Comparison of ENCODE assay signal across 14 cellular contexts in genomic region chr6:143253630-143254029, GRCh38.
DNase-seq lines count a peak whose midpoint lies in the region; ATAC-seq and TF ChIP-seq lines count a peak whose summit lies in the region.
"Had no signal": no experiment of that assay in that cellular context is flagged by ENCODE, and none has a peak within 500 bp of the region (broad histone marks: within the 10 kb centered on the region; RNA-seq: fewer than 3 reads in every experiment).

No MANE protein-coding gene starts in this region.

- no peak overlapping the region for H3K18ac ChIP-seq in H9 (ENCODE audit: insufficient read length, low read depth, low read length)

- H3T11ph ChIP-seq in H9 (ENCODE audit: low read length): no peak overlapping the region

- no peak overlapping the region for H4K5ac ChIP-seq in H9 (ENCODE audit: insufficient read length, low read depth, low read length)

- no peaks in the 10 kb centered on the region for H3K23me2 ChIP-seq in H9 (ENCODE audit: insufficient read length, low read depth, low read length, poor library complexity, severe bottlenecking)

- no peak overlapping the region for H2AK5ac ChIP-seq in H9 (ENCODE audit: insufficient read length, low read length)

- H2AFZ ChIP-seq in H9 (ENCODE audit: low read length): no peak overlapping the region
- H2AFZ ChIP-seq: GM23248 had no signal

- POLR2A ChIA-PET in WTC11 (lab: Charles Lee): no interaction called here

- no peak for ATAC-seq in WTC11
- ATAC-seq in HG02798 (IDR thresholded peaks at IDR 0.05; ENCODE audit: poor library complexity, unreplicated experiment): no peak

- H2BK12ac ChIP-seq in H9 (ENCODE audit: insufficient read length, low read depth, low read length): no peak overlapping the region

- H3K4me3 Mint-ChIP-seq in nephron progenitor cell (no peak overlapping the region), WTC11 (no peak overlapping the region), H9 (no peak overlapping the region)
- H3K4me3 Mint-ChIP-seq: B cell; CD4-positive, alpha-beta T cell had no signal

- H2BK15ac ChIP-seq in H9 (ENCODE audit: low read depth, low read length): no peak overlapping the region

- H3K14ac ChIP-seq in H9 (ENCODE audit: insufficient read depth, low read length): no peak overlapping the region

- peaks cover 8% of the 10 kb centered on the region for H3K9me3 Mint-ChIP-seq in nephron progenitor cell
- H3K9me3 Mint-ChIP-seq in WTC11: peaks cover 10% of the 10 kb centered on the region
- H3K9me3 Mint-ChIP-seq in H9: peaks cover 0 to 4% of the 10 kb centered on the region in 2 experiments; a peak in 1 of 5 replicates
- H3K9me3 Mint-ChIP-seq: CD4-positive, alpha-beta T cell had no signal

- H3K79me1 ChIP-seq in H9 (ENCODE audit: insufficient read depth, low read depth, low read length, poor library complexity, severe bottlenecking): no peaks in the 10 kb centered on the region

- H3K27me3 ChIP-seq in adipocyte (replicated peaks; ENCODE audit: control insufficient read depth, insufficient read depth, low read length) (no peaks in the 10 kb centered on the region), H9 (ENCODE audit: insufficient read depth, low read length) (no peaks in the 10 kb centered on the region)

- H3K79me2 ChIP-seq in H9 (ENCODE audit: insufficient read depth, low read length): no peaks in the 10 kb centered on the region

- peak overlapping the region; percentile 29 for H3K27ac Mint-ChIP-seq in nephron progenitor cell
- H3K27ac Mint-ChIP-seq in WTC11: no peak overlapping the region
- H3K27ac Mint-ChIP-seq in H9: peak overlapping the region in 1 of 3 experiments; percentile 30; a peak in 1 of 7 replicates
- H3K27ac Mint-ChIP-seq: B cell; CD4-positive, alpha-beta T cell had no signal

- no peak overlapping the region for H4K8ac ChIP-seq in H9 (replicated peaks; ENCODE audit: insufficient read length, low read depth, low read length)

- H4K20me1 ChIP-seq in H9 (ENCODE audit: control insufficient read depth, insufficient read depth, insufficient read length): no peaks in the 10 kb centered on the region

- no peak overlapping the region for H3K9ac ChIP-seq in adipocyte (ENCODE audit: low read length)
- H3K9ac ChIP-seq in H9 (ENCODE audit: extremely low read depth, insufficient read length, low read length): no peak overlapping the region
- H3K9ac ChIP-seq: GM23248 had no signal

- no peak for TF ChIP-seq CTCF in fibroblast of villous mesenchyme (IDR thresholded peaks at IDR 0.05; ENCODE audit: insufficient read depth, low read depth, low read length)
- no peak for TF ChIP-seq CTCF in nephron progenitor cell (IDR thresholded peaks at IDR 0.05)
- TF ChIP-seq CTCF in WTC11 (IDR thresholded peaks at IDR 0.05): no peak
- no peak for TF ChIP-seq CTCF in H9 (conservative IDR thresholded peaks at IDR 0.05)

- H3K4me3 ChIP-seq in adipocyte (ENCODE audit: low read length): no peak overlapping the region
- no peak overlapping the region for H3K4me3 ChIP-seq in fibroblast of villous mesenchyme (ENCODE audit: low read depth, low read length)
- H3K4me3 ChIP-seq: GM23248 had no signal

- H3K36me3 Mint-ChIP-seq in nephron progenitor cell (ENCODE audit: low read depth): peaks cover 33% of the 10 kb centered on the region
- peaks cover 6% of the 10 kb centered on the region; the same call in 1 of the 2 replicates for H3K36me3 Mint-ChIP-seq in WTC11
- H3K36me3 Mint-ChIP-seq in H9 (ENCODE audit: insufficient read depth in 1 of 3, low read depth in 3 of 3): peaks cover 0 to 16% (median 7%) of the 10 kb centered on the region in 3 experiments; a peak in 6 of 7 replicates

- H3K4me1 ChIP-seq in adipocyte (ENCODE audit: control insufficient read depth, insufficient read depth, low read length) (no peaks in the 10 kb centered on the region), H9 (ENCODE audit: insufficient read depth, low read length) (no peaks in the 10 kb centered on the region)

- H3K27me3 Mint-ChIP-seq in nephron progenitor cell (ENCODE audit: low read depth, poor library complexity) (no peaks in the 10 kb centered on the region), WTC11 (ENCODE audit: low read depth) (no peaks in the 10 kb centered on the region), H9 (ENCODE audit: low read depth) (no peaks in the 10 kb centered on the region)
- H3K27me3 Mint-ChIP-seq: B cell; CD4-positive, alpha-beta T cell had no signal

- peaks cover 8% of the 10 kb centered on the region for H3K4me1 Mint-ChIP-seq in nephron progenitor cell
- H3K4me1 Mint-ChIP-seq in WTC11: peaks cover 15% of the 10 kb centered on the region
- peaks cover 11 to 16% of the 10 kb centered on the region in 2 experiments for H3K4me1 Mint-ChIP-seq in H9
- H3K4me1 Mint-ChIP-seq: B cell had no signal

- no peak overlapping the region for H3K27ac ChIP-seq in H9 (ENCODE audit: insufficient read length, low read depth, low read length)
- H3K27ac ChIP-seq: GM23248 had no signal

- CTCF ChIA-PET in WTC11 (lab: Charles Lee): interaction anchor here (0.5 to 0.6 kb wide), 2 partner anchors 20 to 84 kb away, joined by 3 to 4 read pairs; no protein-coding TSS in a partner anchor

- no peaks in the 10 kb centered on the region for H3K36me3 ChIP-seq in adipocyte (ENCODE audit: control insufficient read depth, insufficient read depth, low read length, severe bottlenecking)

- WGBS in H9 (ENCODE audit: extremely low coverage, insufficient read length, low lambda C conversion rate): no CpG with 5 or more reads among the region's 6 CpGs

- H2BK5ac ChIP-seq in H9 (ENCODE audit: insufficient read length, low read length): no peak overlapping the region

- no peak overlapping the region for H3K4ac ChIP-seq in H9 (ENCODE audit: low read depth, low read length)

- DNase-seq in adipocyte (ENCODE audit: low read depth) (peak; percentile 56), fibroblast of villous mesenchyme (ENCODE audit: low read depth) (peak; percentile 31), nephron progenitor cell (no peak), WTC11 (ENCODE audit: low spot score) (no peak), H9 (no peak)
- DNase-seq in activated CD4-positive, alpha-beta T cell treated with anti-CD3 and anti-CD28 coated beads for 1 hour: no peak
- DNase-seq: C1 segment of cervical spinal cord; Calu3; CD4-positive, alpha-beta T cell; DMS79 treated with DMSO at 0.1 percent for 48 hours; EL; GM23248 had no signal

- H3K9me3 ChIP-seq in adipocyte (ENCODE audit: control insufficient read depth, low read length) (no peaks in the 10 kb centered on the region), H9 (ENCODE audit: control insufficient read depth, low read depth, low read length) (no peaks in the 10 kb centered on the region)

- no peak overlapping the region for H3K4me2 ChIP-seq in H9 (ENCODE audit: insufficient read depth, insufficient read length, low read length)

- no peak overlapping the region for H2BK120ac ChIP-seq in H9 (ENCODE audit: low read depth, low read length, poor library complexity, severe bottlenecking)

- no peak overlapping the region for H2BK20ac ChIP-seq in H9 (ENCODE audit: low read depth, low read length, poor library complexity, severe bottlenecking)

- no peak overlapping the region for H3K56ac ChIP-seq in H9 (ENCODE audit: insufficient read length, low read depth, low read length)

- no peak overlapping the region for H4K91ac ChIP-seq in H9 (ENCODE audit: insufficient read length, low read depth, low read length)

- H3K23ac ChIP-seq in H9 (ENCODE audit: insufficient read length, low read depth, low read length): no peak overlapping the region

TF ChIP-seq in WTC11, 78 proteins besides CTCF, POLR2A, EP300 and RAD21 (continues in another document):
- TF ChIP-seq NFE2L1 (CRISPR knock-in tag; IDR thresholded peaks at IDR 0.05) (no peak), MXD4 (CRISPR knock-in tag; IDR thresholded peaks at IDR 0.05; ENCODE audit: borderline replicate concordance) (no peak), SMAD3 (CRISPR knock-in tag; IDR thresholded peaks at IDR 0.05; ENCODE audit: borderline replicate concordance) (no peak), SP1 (CRISPR knock-in tag; conservative IDR thresholded peaks at IDR 0.05) (no peak), ESRRA (CRISPR knock-in tag; IDR thresholded peaks at IDR 0.05; ENCODE audit: borderline replicate concordance) (no peak), USF1 (CRISPR knock-in tag; IDR thresholded peaks at IDR 0.05) (no peak), TEAD4 (CRISPR knock-in tag; IDR thresholded peaks at IDR 0.05) (no peak), ATF2 (CRISPR knock-in tag; IDR thresholded peaks at IDR 0.05; ENCODE audit: borderline replicate concordance, low read depth) (no peak), ATF6 (CRISPR knock-in tag; IDR thresholded peaks at IDR 0.05) (no peak), GRHL2 (CRISPR knock-in tag; IDR thresholded peaks at IDR 0.05; ENCODE audit: insufficient replicate concordance, severe bottlenecking) (no peak)

Comparison
In these comparisons a context has a peak if more than half of its experiments do, and no peak if none do; other contexts are left out.
1. DNase-seq: peak in adipocyte (single experiment) and fibroblast of villous mesenchyme (single experiment); none in nephron progenitor cell (single experiment), WTC11 (single experiment), H9 (single experiment) and activated CD4-positive, alpha-beta T cell treated with anti-CD3 and anti-CD28 coated beads for 1 hour (single experiment).